8 cellular contexts compared by ENCODE assay signal in the genomic region with DNA sequence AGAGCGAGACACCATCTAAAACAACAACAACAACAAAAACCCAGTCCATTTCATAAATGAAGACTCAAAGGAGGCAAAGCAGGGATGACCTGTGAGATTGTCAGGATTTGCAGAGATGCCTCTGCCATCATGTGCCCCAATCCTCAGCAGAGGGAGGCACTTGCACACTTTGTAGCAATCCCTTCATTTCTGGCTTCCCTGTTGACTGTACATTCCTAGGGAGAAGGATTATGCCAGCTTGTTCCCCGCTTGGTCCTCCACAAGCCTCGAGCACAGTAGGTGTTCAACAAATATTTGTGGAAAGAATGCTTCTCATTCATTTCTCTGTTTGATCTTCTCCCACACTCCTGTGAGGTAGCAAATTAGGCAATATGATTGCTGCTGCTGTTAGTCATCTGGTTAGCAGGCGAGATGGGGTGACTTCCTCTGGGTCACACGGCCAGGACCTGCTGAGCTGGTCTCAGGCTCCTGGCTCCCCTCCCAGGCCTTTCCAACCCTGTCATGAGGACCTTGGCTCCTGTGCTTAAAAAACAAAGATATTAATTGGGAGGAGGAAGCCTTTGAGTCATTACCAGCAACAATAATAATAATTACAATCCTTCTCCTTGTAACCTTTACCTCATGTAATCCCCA. TPM values are rescaled to one million over a fixed set of nuclear protein-coding genes. Genes with fewer than 3 reads are reported as not detected.
DNase-seq lines count a peak whose midpoint lies in the region; ATAC-seq, FAIRE-seq and TF ChIP-seq lines count a peak whose summit lies in the region.

No MANE protein-coding gene starts in this region.

- WGBS in IMR-90 (ENCODE audit: extremely low coverage in 2 of 2, insufficient read length in 1 of 2), 2 experiments: no CpG with 5 or more reads among the region's 5 CpGs
- WGBS in HepG2 (ENCODE audit: low lambda C conversion rate): 25% methylated on average over 5 of the region's 5 CpGs

- TF ChIP-seq CTCF in BJ (IDR thresholded peaks at IDR 0.05; ENCODE audit: insufficient read depth, low read depth, low read length): no peak
- TF ChIP-seq CTCF in IMR-90 (conservative IDR thresholded peaks at IDR 0.05; ENCODE audit: low read depth, low read length): peak; percentile 32
- TF ChIP-seq CTCF in astrocyte of the cerebellum (IDR thresholded peaks at IDR 0.05; ENCODE audit: low read depth, low read length, missing control alignments): peak; percentile 44
- peak; percentile 47 for TF ChIP-seq CTCF in HepG2 (CRISPR knock-in tag; IDR thresholded peaks at IDR 0.05)

- CTCF ChIA-PET in BJ (lab: Yijun Ruan, JAX): interaction anchor here (0.8 to 1.5 kb wide), 5 partner anchors 8 to 104 kb away, joined by 3 to 6 read pairs (median 3); no protein-coding TSS in a partner anchor
- CTCF ChIA-PET in IMR-90 (lab: Yijun Ruan, JAX): interaction anchor here (0.5 to 0.9 kb wide), 2 partner anchors 8 to 116 kb away, joined by 3 to 4 read pairs; no protein-coding TSS in a partner anchor
- CTCF ChIA-PET in HepG2 (lab: Yijun Ruan, JAX; ENCODE audit: low intra/inter-chr PET ratio, low total read pairs): interaction anchor here (1.1 kb wide), 1 partner anchor 44 kb away, joined by 3 read pairs; no protein-coding TSS in a partner anchor

- H4K8ac ChIP-seq in IMR-90 (ENCODE audit: low read depth in 2 of 2, low read length in 2 of 2): peak overlapping the region; percentile 3 to 86

- peak overlapping the region; percentile 34; the same call in 1 of the 2 replicates for H3K56ac ChIP-seq in IMR-90 (ENCODE audit: extremely low read depth, insufficient read depth, low read length)

- H3K18ac ChIP-seq in IMR-90 (ENCODE audit: low read depth, low read length): peak overlapping the region; percentile 82

- peak overlapping the region; percentile 71 for H4K5ac ChIP-seq in IMR-90 (ENCODE audit: low read depth, low read length)

- DNase-seq in BJ (ENCODE audit: low read depth) (peak; percentile 75), IMR-90 (peak; percentile 95), astrocyte of the cerebellum (ENCODE audit: low read depth) (peak; percentile 95), HepG2 (ENCODE audit: low spot score) (peak; percentile 96), foreskin melanocyte (no peak), Ammon's horn (ENCODE audit: low spot score) (no peak)

- 0 out of 2 replicates have a peak, but pooled peaks have one; percentile 34 for TF ChIP-seq RAD21 in IMR-90 (IDR thresholded peaks at IDR 0.05; ENCODE audit: low read length)
- peak; percentile 19; the same call in 1 of the 2 replicates for TF ChIP-seq RAD21 in HepG2 (CRISPR knock-in tag; IDR thresholded peaks at IDR 0.05)

- H4K91ac ChIP-seq in IMR-90 (ENCODE audit: insufficient read depth, low read depth, low read length): peak overlapping the region; percentile 86

- H2BK20ac ChIP-seq in IMR-90 (ENCODE audit: low read depth, low read length): peak overlapping the region; percentile 92

- 0 out of 2 replicates have a peak overlapping the region, but pooled peaks have one; percentile 7 for H3K4me2 ChIP-seq in IMR-90 (ENCODE audit: low read depth, low read length)
- H3K4me2 ChIP-seq in HepG2 (ENCODE audit: low read depth, low read length): peak overlapping the region; percentile 49

- H3K9me3 ChIP-seq in IMR-90 (ENCODE audit: control insufficient read depth, insufficient read depth, low read length) (no peaks in the 10 kb centered on the region), HepG2 (ENCODE audit: low read length) (no peaks in the 10 kb centered on the region)

- dilution Hi-C loops in IMR-90 (cut with HindIII; ENCODE audit: low sequenced_read_pairs, unreplicated experiment): no loop called here

- no peaks in the 10 kb centered on the region for H3K36me3 ChIP-seq in BJ (ENCODE audit: control insufficient read depth, insufficient read depth, low read length)
- no peaks in the 10 kb centered on the region for H3K36me3 ChIP-seq in IMR-90 (ENCODE audit: control insufficient read depth, insufficient read depth, low read length)
- H3K36me3 ChIP-seq in HepG2 (replicated peaks in 1 of 2; ENCODE audit: control insufficient read depth in 1 of 2, insufficient read depth in 2 of 2, low read length in 2 of 2): no peaks in the 10 kb centered on the region

- H2BK120ac ChIP-seq in IMR-90 (ENCODE audit: low read depth, low read length): peak overlapping the region; percentile 80

- H3K4me1 ChIP-seq in IMR-90 (ENCODE audit: control insufficient read depth, insufficient read depth, low read length) (peaks cover 30% of the 10 kb centered on the region), HepG2 (ENCODE audit: insufficient read depth, low read length) (peaks cover 72% of the 10 kb centered on the region)

- H3K9me1 ChIP-seq in IMR-90 (ENCODE audit: insufficient read depth, low read length): peaks cover 31% of the 10 kb centered on the region

- peak overlapping the region; percentile 72 for H2AFZ ChIP-seq in IMR-90 (replicated peaks; ENCODE audit: low read length, poor library complexity)
- H2AFZ ChIP-seq in HepG2 (ENCODE audit: low read length): no peak overlapping the region

- 0 out of 2 replicates have a peak overlapping the region, but pooled peaks have one; percentile 7 for H3K9ac ChIP-seq in IMR-90 (ENCODE audit: low read depth, low read length)
- peak overlapping the region; percentile 46; the same call in 1 of the 2 replicates for H3K9ac ChIP-seq in HepG2 (ENCODE audit: insufficient read depth, low read depth, low read length)

- peak; percentile 73 to 85; a peak in 3 of 4 replicates for TF ChIP-seq EP300 in HepG2 (IDR thresholded peaks at IDR 0.05; ENCODE audit: low read depth in 2 of 2, low read length in 2 of 2)
- peak; percentile 88 for TF ChIP-seq EP300 in HepG2 (CRISPR knock-in tag; IDR thresholded peaks at IDR 0.05; ENCODE audit: borderline replicate concordance)

- peak overlapping the region; percentile 47 for H3K27ac ChIP-seq in IMR-90 (ENCODE audit: insufficient read depth, low read length)
- H3K27ac ChIP-seq in HepG2 (ENCODE audit: extremely low read length, insufficient read depth, low read length): peak overlapping the region; percentile 59

- POLR2A ChIA-PET in BJ (lab: Charles Lee) (interaction anchor here (0.5 kb wide), 1 partner anchor 22 kb away, joined by 5 read pairs; no protein-coding TSS in a partner anchor), IMR-90 (lab: Charles Lee; ENCODE audit: unreplicated experiment) (interaction anchor here (0.6 to 1.2 kb wide), 4 partner anchors 16 to 38 kb away, joined by 3 to 4 read pairs (median 4); a partner anchor contains a TSS), HepG2 (lab: Yijun Ruan, JAX) (interaction anchor here (0.8 to 1.6 kb wide), 3 partner anchors 16 to 38 kb away, joined by 3 to 8 read pairs (median 4); no protein-coding TSS in a partner anchor)

- H4K20me1 ChIP-seq in IMR-90 (ENCODE audit: insufficient read depth, low read length) (no peaks in the 10 kb centered on the region), HepG2 (ENCODE audit: insufficient read depth, low read length) (no peaks in the 10 kb centered on the region)

- in situ Hi-C loops in IMR-90 (cut with MboI; ENCODE audit: low sequenced_read_pairs): no loop called here
- in situ Hi-C loops in astrocyte of the cerebellum (cut with HindIII; ENCODE audit: low sequenced_read_pairs): no loop called here
- in situ Hi-C loops in HepG2 (cut with HindIII; ENCODE audit: extremely low pct_ligation_motif_present, low pct_unique_long_range_greater_than_20kb): no loop called here

- peak; percentile 62 for ATAC-seq in IMR-90 (ENCODE audit: low read depth)
- ATAC-seq in HepG2: peak; percentile 82
- no peak for ATAC-seq in HG02840 (IDR thresholded peaks at IDR 0.05; ENCODE audit: low FRiP score, unreplicated experiment)
- no peak for ATAC-seq in HG02610 (IDR thresholded peaks at IDR 0.05; ENCODE audit: unreplicated experiment)

- peak; percentile 94 for FAIRE-seq in HepG2 (lab: Jason Lieb, UNC)

- H3K4ac ChIP-seq in IMR-90 (ENCODE audit: low read depth, low read length): peak overlapping the region; percentile 63

- peak overlapping the region; percentile 90 for H3K23ac ChIP-seq in IMR-90 (ENCODE audit: low read depth, low read length)

- 0 out of 4 replicates have a peak, but pooled peaks cover 0 to 15% of the 10 kb centered on the region in 2 experiments for H3K79me1 ChIP-seq in IMR-90 (ENCODE audit: low read depth in 1 of 2, low read length in 2 of 2)

- H3K4me3 ChIP-seq in BJ (ENCODE audit: low read depth, low read length): no peak overlapping the region
- no peak overlapping the region for H3K4me3 ChIP-seq in IMR-90 (ENCODE audit: insufficient read depth, low read depth, low read length)
- no peak overlapping the region for H3K4me3 ChIP-seq in astrocyte of the cerebellum (ENCODE audit: low read depth, low read length)
- no peak overlapping the region for H3K4me3 ChIP-seq in HepG2 (replicated peaks in 1 of 3; ENCODE audit: insufficient read depth in 1 of 3, low read depth in 2 of 3, low read length in 3 of 3)

- peak overlapping the region; percentile 27 for H2BK15ac ChIP-seq in IMR-90 (ENCODE audit: low read depth, low read length)

- peak overlapping the region; percentile 56 for H2AK9ac ChIP-seq in IMR-90 (replicated peaks; ENCODE audit: low read depth, low read length, poor library complexity)

- H2AK5ac ChIP-seq in IMR-90 (ENCODE audit: low read depth, low read length): peak overlapping the region; percentile 92

- H2BK5ac ChIP-seq in IMR-90 (ENCODE audit: low read depth, low read length, poor library complexity, severe bottlenecking): peak overlapping the region; percentile 94

- intact Hi-C loops in IMR-90 (cut with micrococcal nuclease): loop anchor here (2.0 kb wide), 1 partner anchor 26 kb away; no protein-coding TSS in a partner anchor
- intact Hi-C loops in HepG2 (cut with micrococcal nuclease; ENCODE audit: unreplicated experiment): no loop called here

- no peaks in the 10 kb centered on the region for H3K79me2 ChIP-seq in HepG2 (ENCODE audit: insufficient read depth, low read length)

- H3K27me3 ChIP-seq in BJ (ENCODE audit: control insufficient read depth, insufficient read depth, low read length) (no peaks in the 10 kb centered on the region), IMR-90 (ENCODE audit: control insufficient read depth, insufficient read depth, low read length) (no peaks in the 10 kb centered on the region), HepG2 (ENCODE audit: control insufficient read depth in 1 of 2, insufficient read depth in 2 of 2, low read length in 2 of 2) (no peaks in the 10 kb centered on the region)

- BruUV-seq in IMR-90 (replicated peaks; lab: Mats Ljungman, UMichigan) (no TSS peak), HepG2 (replicated peaks; lab: Mats Ljungman, UMichigan) (no TSS peak)

- peak overlapping the region; percentile 74; the same call in 1 of the 2 replicates for H3K14ac ChIP-seq in IMR-90 (replicated peaks; ENCODE audit: low read depth, low read length)

- TF ChIP-seq POLR2A in IMR-90 (IDR thresholded peaks at IDR 0.05; ENCODE audit: low read depth, low read length): no peak
- TF ChIP-seq POLR2A in HepG2 (IDR thresholded peaks at IDR 0.05; ENCODE audit: insufficient read depth in 1 of 2, low read depth in 2 of 2, low read length in 2 of 2): no peak

RNA-seq across cellular contexts. Expression of a gene that starts 34.1 kb away (rescaled TPM):
- 3.8 and 5.8 TPM in 2 replicates for polyA plus RNA-seq in BJ (2011; rRNA removed)
- polyA minus RNA-seq in BJ (2011; rRNA and poly(A)+ RNA removed): 12.0 and 28.9 TPM in 2 replicates
- 79.4 and 130 TPM in 2 replicates for total RNA-seq in IMR-90 (2012; rRNA removed)
- 203 and 214 TPM in 2 replicates for polyA plus RNA-seq in IMR-90 (2012; rRNA removed)
- 41.6 and 110 TPM in 2 replicates for polyA plus RNA-seq in IMR-90 (2012; cell fraction: cytosol; rRNA removed)
- 1,609 and 2,085 TPM in 2 replicates for polyA plus RNA-seq in IMR-90 (2012; cell fraction: nucleus; rRNA removed; ENCODE audit: low replicate concordance)
- total RNA-seq in HepG2 (2016; rRNA removed; fragmentation: Illumina TruSeq; extraction: Trizol): 1.5 and 3.6 TPM in 2 replicates
- 0.53 and 1.6 TPM in 2 replicates for total RNA-seq in HepG2 (2016; cell fraction: cytosol; rRNA removed; fragmentation: Illumina TruSeq; extraction: Trizol; ENCODE audit: low read depth)
- 1.7 and 3.2 TPM in 2 replicates for total RNA-seq in HepG2 (2016; cell fraction: insoluble cytoplasmic fraction; rRNA removed; fragmentation: Illumina TruSeq; extraction: Trizol)
- 2.6 TPM in 2 replicates for total RNA-seq in HepG2 (2016; cell fraction: membrane; rRNA removed; fragmentation: Illumina TruSeq; extraction: Trizol)
- total RNA-seq in HepG2 (2016; cell fraction: nucleus; rRNA removed; fragmentation: Illumina TruSeq; extraction: Trizol): 5.2 and 5.5 TPM in 2 replicates
- polyA plus RNA-seq in HepG2 (2011; rRNA removed): 8.5 and 12.1 TPM in 2 replicates
- polyA plus RNA-seq in HepG2 (2011; cell fraction: cytosol; rRNA removed): 3.0 and 4.2 TPM in 2 replicates
- polyA plus RNA-seq in HepG2 (2011; cell fraction: nucleus; rRNA removed): 48.8 and 59.2 TPM in 2 replicates
- 1.4 and 5.2 TPM in 2 replicates for polyA plus RNA-seq in HepG2 (2012)
- 0.17 and 0.26 TPM in 2 replicates for polyA plus RNA-seq in HepG2 (2016; cell fraction: cytosol; fragmentation: Illumina TruSeq; extraction: Trizol; ENCODE audit: low read depth)
- 1.1 and 1.3 TPM in 2 replicates for polyA plus RNA-seq in HepG2 (2016; cell fraction: insoluble cytoplasmic fraction; fragmentation: Illumina TruSeq; extraction: Trizol; ENCODE audit: low read depth)
- polyA plus RNA-seq in HepG2 (2016; cell fraction: membrane; fragmentation: Illumina TruSeq; extraction: Trizol; ENCODE audit: low read depth): 0.64 and 0.93 TPM in 2 replicates
- polyA plus RNA-seq in HepG2 (2016; cell fraction: nucleus; fragmentation: Illumina TruSeq; extraction: Trizol; ENCODE audit: insufficient read depth, low read depth): 13.6 and 20.3 TPM in 2 replicates
- 11.5 and 35.1 TPM in 2 replicates for polyA minus RNA-seq in HepG2 (2011; rRNA and poly(A)+ RNA removed; ENCODE audit: low replicate concordance)
- polyA minus RNA-seq in HepG2 (2011; cell fraction: cytosol; rRNA and poly(A)+ RNA removed): 3.8 and 5.5 TPM in 2 replicates
- 4.1 and 7.1 TPM in 2 replicates for polyA minus RNA-seq in HepG2 (2011; cell fraction: nucleus; rRNA and poly(A)+ RNA removed)

RNA-seq across cellular contexts. Expression of a gene that starts 54.2 kb away (rescaled TPM):
- polyA plus RNA-seq in BJ (2011; rRNA removed): not detected in 2 replicates
- polyA minus RNA-seq in BJ (2011; rRNA and poly(A)+ RNA removed): not detected in 2 replicates
- total RNA-seq in IMR-90 (2012; rRNA removed): not detected in 2 replicates
- not detected in 2 replicates for polyA plus RNA-seq in IMR-90 (2012; rRNA removed)
- polyA plus RNA-seq in IMR-90 (2012; cell fraction: cytosol; rRNA removed): 0.07 TPM in 1 of 2 replicates, not detected in the other
- 0.42 and 0.81 TPM in 2 replicates for polyA plus RNA-seq in IMR-90 (2012; cell fraction: nucleus; rRNA removed; ENCODE audit: low replicate concordance)
- total RNA-seq in HepG2 (2016; rRNA removed; fragmentation: Illumina TruSeq; extraction: Trizol): not detected in 2 replicates
- total RNA-seq in HepG2 (2016; cell fraction: cytosol; rRNA removed; fragmentation: Illumina TruSeq; extraction: Trizol; ENCODE audit: low read depth): not detected in 2 replicates
- not detected in 2 replicates for total RNA-seq in HepG2 (2016; cell fraction: insoluble cytoplasmic fraction; rRNA removed; fragmentation: Illumina TruSeq; extraction: Trizol)
- total RNA-seq in HepG2 (2016; cell fraction: membrane; rRNA removed; fragmentation: Illumina TruSeq; extraction: Trizol): not detected in 2 replicates
- not detected in 2 replicates for total RNA-seq in HepG2 (2016; cell fraction: nucleus; rRNA removed; fragmentation: Illumina TruSeq; extraction: Trizol)
- 0.07 TPM in 1 of 2 replicates, not detected in the other for polyA plus RNA-seq in HepG2 (2011; rRNA removed)
- polyA plus RNA-seq in HepG2 (2011; cell fraction: cytosol; rRNA removed): 0.05 TPM in 1 of 2 replicates, not detected in the other
- polyA plus RNA-seq in HepG2 (2011; cell fraction: nucleus; rRNA removed): not detected in 2 replicates
- 0.07 TPM in 1 of 2 replicates, not detected in the other for polyA plus RNA-seq in HepG2 (2012)
- not detected in 2 replicates for polyA plus RNA-seq in HepG2 (2016; cell fraction: cytosol; fragmentation: Illumina TruSeq; extraction: Trizol; ENCODE audit: low read depth)
- not detected in 2 replicates for polyA plus RNA-seq in HepG2 (2016; cell fraction: insoluble cytoplasmic fraction; fragmentation: Illumina TruSeq; extraction: Trizol; ENCODE audit: low read depth)
- not detected in 2 replicates for polyA plus RNA-seq in HepG2 (2016; cell fraction: membrane; fragmentation: Illumina TruSeq; extraction: Trizol; ENCODE audit: low read depth)
- polyA plus RNA-seq in HepG2 (2016; cell fraction: nucleus; fragmentation: Illumina TruSeq; extraction: Trizol; ENCODE audit: insufficient read depth, low read depth): not detected in 2 replicates
- not detected in 2 replicates for polyA minus RNA-seq in HepG2 (2011; rRNA and poly(A)+ RNA removed; ENCODE audit: low replicate concordance)
- polyA minus RNA-seq in HepG2 (2011; cell fraction: cytosol; rRNA and poly(A)+ RNA removed): not detected in 2 replicates
- not detected in 2 replicates for polyA minus RNA-seq in HepG2 (2011; cell fraction: nucleus; rRNA and poly(A)+ RNA removed)

Comparison
In these comparisons a context has a peak if more than half of its experiments do, and no peak if none do; other contexts are left out.
1. DNase-seq: peak in BJ (single experiment), IMR-90 (single experiment), astrocyte of the cerebellum (single experiment) and HepG2 (single experiment); none in foreskin melanocyte (single experiment) and Ammon's horn (single experiment).
2. ATAC-seq: peak in IMR-90 (single experiment) and HepG2 (single experiment); none in HG02840 (single experiment) and HG02610 (single experiment).